ENCODE assay signal across 25 cellular contexts in the genomic region with DNA sequence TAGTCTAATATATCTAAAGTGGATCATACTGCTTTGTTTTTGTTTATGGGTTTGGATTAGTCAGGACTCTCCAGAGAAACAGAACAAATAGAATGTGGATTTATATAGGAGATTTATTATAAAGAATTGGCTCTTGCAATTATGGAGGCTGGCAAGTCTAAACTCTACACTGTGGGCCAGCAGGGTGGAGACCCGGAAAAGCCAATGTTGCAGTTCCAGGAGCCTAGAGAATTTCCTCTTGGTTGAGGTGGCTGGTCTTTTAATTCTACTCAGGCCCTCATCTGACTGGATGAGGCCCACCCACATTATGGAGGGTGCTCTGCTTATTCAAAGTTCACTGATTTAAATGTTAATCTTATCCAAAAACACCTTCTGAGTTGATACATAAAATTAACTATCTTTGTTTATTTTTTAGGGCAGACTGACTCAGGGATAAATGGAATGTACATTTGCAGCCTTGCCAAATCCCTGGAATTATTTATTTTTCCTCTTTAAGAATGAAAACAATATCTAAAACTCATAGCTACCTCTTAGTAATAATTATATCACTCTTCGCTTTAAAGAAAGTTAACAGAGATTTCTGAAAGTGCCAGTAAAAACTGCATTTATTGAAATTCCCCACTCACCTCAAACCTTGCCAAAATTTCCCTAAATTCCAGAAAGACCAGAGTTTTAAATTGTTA. TPM values are rescaled to one million over a fixed set of nuclear protein-coding genes. Genes with fewer than 3 reads are reported as not detected.
DNase-seq lines count a peak whose midpoint lies in the region; ATAC-seq, FAIRE-seq and TF ChIP-seq lines count a peak whose summit lies in the region.
"Had no signal": no experiment of that assay in that cellular context is flagged by ENCODE, and none has a peak within 500 bp of the region (broad histone marks: within the 10 kb centered on the region; RNA-seq: fewer than 3 reads in every experiment).

No MANE protein-coding gene starts in this region.

- H3K9me3 Mint-ChIP-seq in WTC11, result peaks cover 11% of the 10 kb centered on the region
- H3K9me3 Mint-ChIP-seq: stimulated activated naive CD8-positive, alpha-beta T cell treated with anti-CD3 and anti-CD28 coated beads, Interleukin-15, amount 100 ng/mL, for 72 hours had no signal

- no peaks in the 10 kb centered on the region for H3K27me3 ChIP-seq in BJ (ENCODE audit: control insufficient read depth, insufficient read depth, low read length)
- no peaks in the 10 kb centered on the region for H3K27me3 ChIP-seq in PC-3 (ENCODE audit: low read length)
- H3K27me3 ChIP-seq in endothelial cell of umbilical vein (ENCODE audit: control insufficient read depth in 2 of 2, insufficient read depth in 2 of 2, low read length in 2 of 2), result peaks cover 0 to 2% of the 10 kb centered on the region in 2 experiments
- H3K27me3 ChIP-seq in muscle layer of colon (ENCODE audit: control insufficient read depth in 1 of 2, insufficient read depth in 2 of 2, low read length in 2 of 2), result no peaks in the 10 kb centered on the region
- H3K27me3 ChIP-seq: adrenal gland, ovary had no signal

- FAIRE-seq in endothelial cell of umbilical vein (lab: Jason Lieb, UNC), result no peak

- BruUV-seq in PC-3 (replicated peaks; lab: Mats Ljungman, UMichigan) (no TSS peak), endothelial cell of umbilical vein (replicated peaks; lab: Mats Ljungman, UMichigan) (no TSS peak)

- peaks cover 15% of the 10 kb centered on the region for H3K4me1 ChIP-seq in PC-3 (ENCODE audit: insufficient read depth, low read length)
- H3K4me1 ChIP-seq in endothelial cell of umbilical vein (ENCODE audit: control insufficient read depth, extremely low read depth, insufficient read depth, low read length), result no peaks in the 10 kb centered on the region
- H3K4me1 ChIP-seq in muscle layer of colon (ENCODE audit: insufficient read depth, low read length), result peaks cover 19% of the 10 kb centered on the region
- H3K4me1 ChIP-seq: adrenal gland had no signal

- peak; percentile 15 for DNase-seq in BJ (ENCODE audit: low read depth)
- peak; percentile 50 for DNase-seq in PC-3
- DNase-seq in endothelial cell of umbilical vein (ENCODE audit: low read depth, low spot score), result peak; percentile 2
- no peak for DNase-seq in activated gamma-delta T cell treated with Interleukin-2 at 50 U/mL for 16 hours
- no peak for DNase-seq in stimulated activated CD4-positive, alpha-beta T cell treated with anti-CD3 and anti-CD28 coated beads, Interleukin-4, amount 100 ng/mL, for 4 hours
- DNase-seq in WTC11 (ENCODE audit: low spot score), result no peak
- DNase-seq: activated CD8-positive, alpha-beta T cell treated with anti-CD3 and anti-CD28 coated beads, Interleukin-2, amount 10 ng/mL, durations not matched to agents 7 days and 5 days; activated gamma-delta T cell; adrenal gland; C1 segment of cervical spinal cord; caudate nucleus; H9; KG1; left cardiac atrium; mesendoderm; MV-4-11; naive thymus-derived CD4-positive, alpha-beta T cell; NCI-H2171; ovary; stimulated activated naive CD8-positive, alpha-beta T cell treated with anti-CD3 and anti-CD28 coated beads, Interleukin-15, amount 100 ng/mL, for 72 hours; SW 1271; trophoblast cell had no signal

- H3K4me2 ChIP-seq in PC-3 (ENCODE audit: low read length) (peak overlapping the region; percentile 26), endothelial cell of umbilical vein (ENCODE audit: insufficient read depth, low read length) (no peak overlapping the region)

- TF ChIP-seq POLR2A in endothelial cell of umbilical vein (IDR thresholded peaks at IDR 0.05; ENCODE audit: low read depth, low read length), result no peak

- no peaks in the 10 kb centered on the region for H3F3A ChIP-seq in PC-3 (ENCODE audit: low read length, unreplicated experiment)

- H3K27ac Mint-ChIP-seq in WTC11, result no peak overlapping the region
- H3K27ac Mint-ChIP-seq: activated CD8-positive, alpha-beta T cell treated with anti-CD3 and anti-CD28 coated beads, Interleukin-2, amount 10 ng/mL, durations not matched to agents 7 days and 5 days; H9; naive thymus-derived CD4-positive, alpha-beta T cell; stimulated activated naive CD8-positive, alpha-beta T cell treated with anti-CD3 and anti-CD28 coated beads, Interleukin-15, amount 100 ng/mL, for 72 hours had no signal

- CTCF ChIA-PET in BJ (lab: Yijun Ruan, JAX) (no interaction called here), PC-3 (lab: Charles Lee) (interaction anchor here (0.7 kb wide), 1 partner anchor 221 kb away, joined by 4 read pairs; no protein-coding TSS in a partner anchor), endothelial cell of umbilical vein (lab: Charles Lee) (interaction anchor here (1.3 kb wide), 1 partner anchor 12 kb away, joined by 4 read pairs; no protein-coding TSS in a partner anchor), WTC11 (lab: Charles Lee) (no interaction called here)

- H3K4me3 Mint-ChIP-seq in WTC11, result no peak overlapping the region
- H3K4me3 Mint-ChIP-seq: activated CD8-positive, alpha-beta T cell treated with anti-CD3 and anti-CD28 coated beads, Interleukin-2, amount 10 ng/mL, durations not matched to agents 7 days and 5 days; H9; naive thymus-derived CD4-positive, alpha-beta T cell; stimulated activated naive CD8-positive, alpha-beta T cell treated with anti-CD3 and anti-CD28 coated beads, Interleukin-15, amount 100 ng/mL, for 72 hours had no signal

- H3K36me3 ChIP-seq in BJ (ENCODE audit: control insufficient read depth, insufficient read depth, low read length) (no peaks in the 10 kb centered on the region), PC-3 (ENCODE audit: low read depth, low read length) (no peaks in the 10 kb centered on the region), endothelial cell of umbilical vein (ENCODE audit: control insufficient read depth in 2 of 2, extremely low read depth in 1 of 2, insufficient read depth in 2 of 2, low read length in 2 of 2) (no peaks in the 10 kb centered on the region), muscle layer of colon (ENCODE audit: insufficient read depth, low read length) (no peaks in the 10 kb centered on the region)
- H3K36me3 ChIP-seq: adrenal gland, ovary had no signal

- H2AFZ ChIP-seq in PC-3 (ENCODE audit: low read length) (no peak overlapping the region), endothelial cell of umbilical vein (ENCODE audit: low read depth, low read length) (no peak overlapping the region)

- TF ChIP-seq CTCF in BJ (IDR thresholded peaks at IDR 0.05; ENCODE audit: insufficient read depth, low read depth, low read length) (no peak), PC-3 (conservative IDR thresholded peaks at IDR 0.05; ENCODE audit: low read depth, low read length) (no peak), endothelial cell of umbilical vein (IDR thresholded peaks at IDR 0.05; ENCODE audit: extremely low read depth in 1 of 2, insufficient read depth in 1 of 2, low read depth in 1 of 2, low read length in 2 of 2) (no peak), WTC11 (IDR thresholded peaks at IDR 0.05) (no peak)

- H3K4me3 ChIP-seq in BJ (ENCODE audit: low read depth, low read length) (no peak overlapping the region), PC-3 (ENCODE audit: low read length) (no peak overlapping the region), endothelial cell of umbilical vein (replicated peaks in 1 of 3; ENCODE audit: insufficient read depth in 1 of 3, low read depth in 1 of 3, low read length in 3 of 3) (no peak overlapping the region), muscle layer of colon (ENCODE audit: low read depth in 1 of 2, low read length in 2 of 2) (no peak overlapping the region)
- H3K4me3 ChIP-seq: adrenal gland, ovary had no signal

- no peak overlapping the region for H3K27ac ChIP-seq in PC-3 (ENCODE audit: low read length)
- no peak overlapping the region for H3K27ac ChIP-seq in endothelial cell of umbilical vein (ENCODE audit: insufficient read depth, low read depth, low read length)
- H3K27ac ChIP-seq in muscle layer of colon (ENCODE audit: low read depth, low read length), result peak overlapping the region; percentile 55
- H3K27ac ChIP-seq: adrenal gland, ovary had no signal

- H4K20me1 ChIP-seq in PC-3 (ENCODE audit: low read length), result no peaks in the 10 kb centered on the region
- no peaks in the 10 kb centered on the region for H4K20me1 ChIP-seq in endothelial cell of umbilical vein (replicated peaks; ENCODE audit: control insufficient read depth, extremely low read depth, insufficient read depth, low read length)

- H3K36me3 Mint-ChIP-seq in WTC11, result no peaks in the 10 kb centered on the region

- POLR2A ChIA-PET in BJ (lab: Charles Lee), result no interaction called here
- POLR2A ChIA-PET in PC-3 (lab: Charles Lee; ENCODE audit: unreplicated experiment), result interaction anchor here (0.7 kb wide), 2 partner anchors 28 to 595 kb away, joined by 3 to 4 read pairs; no protein-coding TSS in a partner anchor
- POLR2A ChIA-PET in endothelial cell of umbilical vein (lab: Charles Lee), result no interaction called here
- POLR2A ChIA-PET in WTC11 (lab: Charles Lee), result no interaction called here

- H3K9me3 ChIP-seq in PC-3 (ENCODE audit: low read length) (no peaks in the 10 kb centered on the region), endothelial cell of umbilical vein (replicated peaks; ENCODE audit: control insufficient read depth, insufficient read depth, low read length) (no peaks in the 10 kb centered on the region), muscle layer of colon (ENCODE audit: low read length) (no peaks in the 10 kb centered on the region)
- H3K9me3 ChIP-seq: adrenal gland, ovary had no signal

- H3K9ac ChIP-seq in PC-3 (ENCODE audit: low read length), result no peak overlapping the region
- no peak overlapping the region for H3K9ac ChIP-seq in endothelial cell of umbilical vein (replicated peaks; ENCODE audit: extremely low read depth, insufficient read depth, low read length)
- no peak overlapping the region for H3K9ac ChIP-seq in muscle layer of colon (ENCODE audit: low read length)

- no peaks in the 10 kb centered on the region for H3K9me1 ChIP-seq in endothelial cell of umbilical vein (replicated peaks; ENCODE audit: control insufficient read depth, extremely low read depth, insufficient read depth, low read length)

- ATAC-seq in PC-3 (peak; percentile 74), GM18519 (IDR thresholded peaks at IDR 0.05; ENCODE audit: low FRiP score, unreplicated experiment) (no peak), WTC11 (no peak)
- ATAC-seq: activated CD4-positive, CD25-positive, alpha-beta regulatory T cell treated with anti-CD3 and anti-CD28 coated beads, Interleukin-2, amount 50 U/mL, for 24 hours; activated CD8-positive, alpha-beta T cell treated with anti-CD3 and anti-CD28 coated beads, Interleukin-2, amount 10 ng/mL, durations not matched to agents 7 days and 5 days; naive thymus-derived CD4-positive, alpha-beta T cell; stimulated activated naive CD8-positive, alpha-beta T cell treated with anti-CD3 and anti-CD28 coated beads, Interleukin-15, amount 100 ng/mL, for 72 hours had no signal

- H3K79me2 ChIP-seq in PC-3 (ENCODE audit: low read length), result no peaks in the 10 kb centered on the region
- no peaks in the 10 kb centered on the region for H3K79me2 ChIP-seq in endothelial cell of umbilical vein (ENCODE audit: control insufficient read depth, insufficient read depth, low read length)

- H3K27me3 Mint-ChIP-seq in WTC11 (ENCODE audit: low read depth), result no peaks in the 10 kb centered on the region

- no peaks in the 10 kb centered on the region for H3K9me2 ChIP-seq in PC-3 (replicated peaks; ENCODE audit: low read length)

- dilution Hi-C loops in endothelial cell of umbilical vein (cut with MboI; ENCODE audit: extremely low pct_ligation_motif_present, low sequenced_read_pairs), result no loop called here

- H3K4me1 Mint-ChIP-seq in WTC11, result peaks cover 20% of the 10 kb centered on the region
- H3K4me1 Mint-ChIP-seq: stimulated activated naive CD8-positive, alpha-beta T cell treated with anti-CD3 and anti-CD28 coated beads, Interleukin-15, amount 100 ng/mL, for 72 hours had no signal

- intact Hi-C loops in PC-3 (cut with micrococcal nuclease) (loop anchor here (2.0 to 5.0 kb wide), 2 partner anchors 28 to 39 kb away; no protein-coding TSS in a partner anchor), endothelial cell of umbilical vein (cut with micrococcal nuclease) (no loop called here)

RNA-seq across cellular contexts. Expression of a gene that starts 36.5 kb away (rescaled TPM):
- polyA plus RNA-seq in BJ (2011; rRNA removed) (6.5 and 14.8 TPM in 2 replicates), endothelial cell of umbilical vein (0.60 and 0.77 TPM in 2 replicates)
- 5.0 and 7.7 TPM in 2 replicates for polyA minus RNA-seq in BJ (2011; rRNA and poly(A)+ RNA removed)
- total RNA-seq in PC-3 (2014; rRNA removed) (22.8 and 28.0 TPM in 2 replicates), endothelial cell of umbilical vein (6.9 and 8.4 TPM in 2 replicates), WTC11 (2021) (17.5 to 21.7 TPM (median 20.8 TPM) in 3 replicates)
- polyA plus RNA-seq in endothelial cell of umbilical vein (2011; cell fraction: cytosol; rRNA removed), result 1.2 and 1.3 TPM in 2 replicates
- polyA plus RNA-seq in endothelial cell of umbilical vein (2011; cell fraction: nucleus; rRNA removed), result 2.8 and 2.9 TPM in 2 replicates
- polyA plus RNA-seq in endothelial cell of umbilical vein (2012), result 2.3 and 4.6 TPM in 2 replicates
- 1.5 TPM in 2 replicates for polyA minus RNA-seq in endothelial cell of umbilical vein
- 9.6 TPM for polyA minus RNA-seq in endothelial cell of umbilical vein (2011; cell fraction: cytosol; rRNA and poly(A)+ RNA removed)
- 2.7 and 3.4 TPM in 2 replicates for polyA minus RNA-seq in endothelial cell of umbilical vein (2011; cell fraction: nucleus; rRNA and poly(A)+ RNA removed)

Comparison
In these comparisons a context has a peak if more than half of its experiments do, and no peak if none do; other contexts are left out.
1. DNase-seq: peak in BJ (single experiment), PC-3 (single experiment) and endothelial cell of umbilical vein (single experiment); none in activated gamma-delta T cell treated with Interleukin-2 at 50 U/mL for 16 hours (single experiment), stimulated activated CD4-positive, alpha-beta T cell treated with anti-CD3 and anti-CD28 coated beads, Interleukin-4, amount 100 ng/mL, for 4 hours (0 of 2) and WTC11 (single experiment).
2. CTCF ChIA-PET loops: an anchor here in PC-3 (0.7 kb wide) and endothelial cell of umbilical vein (1.3 kb wide); none called in BJ and WTC11.